In genomic region chr6:31528307-31528777, GRCh38 we compare ENCODE assay signal across 1 cellular context.
TF ChIP-seq lines count a peak whose summit lies in the region.

No MANE protein-coding gene starts in this region.

TF ChIP-seq in IMR-90, 13 proteins besides CTCF, POLR2A, EP300 and RAD21:
- no peak for TF ChIP-seq USF2 (IDR thresholded peaks at IDR 0.05; ENCODE audit: low read depth, low read length)
- TF ChIP-seq RCOR1 (IDR thresholded peaks at IDR 0.05; ENCODE audit: insufficient replicate concordance, low read length), result no peak
- no peak for TF ChIP-seq ELK1 (IDR thresholded peaks at IDR 0.05; ENCODE audit: borderline replicate concordance, low read depth, low read length)
- no peak for TF ChIP-seq MAFK (IDR thresholded peaks at IDR 0.05; ENCODE audit: low read depth, low read length)
- TF ChIP-seq CEBPB (IDR thresholded peaks at IDR 0.05; ENCODE audit: low read depth, low read length), result no peak
